Comparison of ENCODE assay signal across 13 cellular contexts in the genomic region with DNA sequence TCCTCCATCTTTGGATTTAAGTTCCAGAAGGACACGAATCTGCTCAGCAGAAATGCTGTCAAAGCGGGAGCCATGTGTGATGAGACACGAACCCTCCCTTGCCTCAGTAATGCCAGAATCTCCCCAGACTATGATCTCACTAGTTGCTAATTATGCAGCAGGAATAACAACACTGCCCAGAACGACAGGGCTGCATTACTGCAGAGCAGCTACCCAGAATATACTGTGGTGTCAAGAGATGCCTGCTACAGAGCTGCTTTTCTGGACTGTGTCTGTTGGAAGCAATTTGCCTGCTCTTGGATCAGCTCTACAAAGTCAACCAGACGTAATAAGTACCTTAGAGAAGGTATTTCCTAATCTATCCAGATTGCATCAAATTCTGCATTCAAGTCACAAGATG. TPM values are rescaled to one million over a fixed set of nuclear protein-coding genes. Genes with fewer than 3 reads are reported as not detected.
A peak's percentile ranks its signal among the peaks of the same experiment; 100 is the strongest.
DNase-seq lines count a peak whose midpoint lies in the region; ATAC-seq and TF ChIP-seq lines count a peak whose summit lies in the region.
"Had no signal": no experiment of that assay in that cellular context is flagged by ENCODE, and none has a peak within 500 bp of the region (broad histone marks: within the 10 kb centered on the region; RNA-seq: fewer than 3 reads in every experiment).

No MANE protein-coding gene starts in this region.

- intact Hi-C loops in right cardiac atrium (cut with DNase I) (no loop called here), body of pancreas (cut with DNase I) (no loop called here)

- DNase-seq in GM03348 (ENCODE audit: low spot score) (peak; percentile 50), right cardiac atrium (no peak), trophoblast cell (peak in 1 of 2 donors; percentile 56), HEK293T (ENCODE audit: extremely low spot score) (no peak), body of pancreas (no peak), activated gamma-delta T cell (lab: John Stamatoyannopoulos, UW) (no peak)
- DNase-seq: activated CD4-positive, alpha-beta T cell treated with anti-CD3 and anti-CD28 coated beads for 1 hour; NCI-H146; NCI-H774 had no signal

- H3K18ac ChIP-seq in trophoblast cell (ENCODE audit: low read length) = no peak overlapping the region

- H3K9me3 ChIP-seq in right cardiac atrium (ENCODE audit: control insufficient read depth, low read length) (no peaks in the 10 kb centered on the region), trophoblast cell (ENCODE audit: insufficient read depth, low read depth, low read length) (no peaks in the 10 kb centered on the region), body of pancreas (no peaks in the 10 kb centered on the region)
- H3K9me3 ChIP-seq: SJSA1 had no signal

- H3K4ac ChIP-seq in trophoblast cell (ENCODE audit: low read depth, low read length) = no peak overlapping the region

- H3K27me3 ChIP-seq in right cardiac atrium (ENCODE audit: control insufficient read depth, insufficient read depth) (no peaks in the 10 kb centered on the region), trophoblast cell (ENCODE audit: insufficient read depth, low read length) (no peaks in the 10 kb centered on the region), body of pancreas (no peaks in the 10 kb centered on the region)
- H3K27me3 ChIP-seq: SJSA1 had no signal

- no peak overlapping the region for H3K23ac ChIP-seq in trophoblast cell (ENCODE audit: low read length)

- CTCF ChIA-PET in HEK293T (lab: Yijun Ruan, JAX) = no interaction called here

- H3K36me3 Mint-ChIP-seq in brain = peaks cover 50% of the 10 kb centered on the region

- peak overlapping the region; percentile 10 to 76 (median 64) for H3K27ac Mint-ChIP-seq in brain
- H3K27ac Mint-ChIP-seq: CD14-positive monocyte had no signal

- H4K12ac ChIP-seq in trophoblast cell (ENCODE audit: low read depth, low read length) = no peak overlapping the region

- peaks cover 78% of the 10 kb centered on the region for H3K4me1 Mint-ChIP-seq in brain

- H3K27me3 Mint-ChIP-seq in brain = peaks cover 9% of the 10 kb centered on the region

- H2BK12ac ChIP-seq in trophoblast cell (ENCODE audit: low read length) = no peak overlapping the region

- H4K8ac ChIP-seq in trophoblast cell (ENCODE audit: low read depth, low read length) = no peak overlapping the region

- H2BK5ac ChIP-seq in trophoblast cell (ENCODE audit: low read depth, low read length, poor library complexity) = no peak overlapping the region

- H3K4me3 ChIP-seq in right cardiac atrium (ENCODE audit: low read length) (no peak overlapping the region), trophoblast cell (ENCODE audit: low read depth, low read length) (no peak overlapping the region), body of pancreas (no peak overlapping the region)
- H3K4me3 ChIP-seq: SJSA1 had no signal

- no peak overlapping the region for H2BK120ac ChIP-seq in trophoblast cell (ENCODE audit: insufficient read depth, low read length, poor library complexity)

- H3K27ac ChIP-seq in right cardiac atrium (ENCODE audit: low read length) (no peak overlapping the region), trophoblast cell (ENCODE audit: low read depth, low read length) (peak overlapping the region; percentile 23), body of pancreas (no peak overlapping the region)
- H3K27ac ChIP-seq: SJSA1 had no signal

- no peak for TF ChIP-seq POLR2A in body of pancreas (IDR thresholded peaks at IDR 0.05)

- no peak overlapping the region for H3K9ac ChIP-seq in trophoblast cell (ENCODE audit: low read length)

- no peak overlapping the region for H3K4me2 ChIP-seq in trophoblast cell (ENCODE audit: low read length)

- no peak overlapping the region for H2AK5ac ChIP-seq in trophoblast cell (ENCODE audit: low read length)

- H3K4me3 Mint-ChIP-seq in brain = peak overlapping the region; percentile 17 to 65 (median 47)
- H3K4me3 Mint-ChIP-seq: CD14-positive monocyte had no signal

- peaks cover 5% of the 10 kb centered on the region for H3K79me1 ChIP-seq in trophoblast cell (ENCODE audit: low read length)

- WGBS in right cardiac atrium = 29% methylated on average over 5 of the region's 5 CpGs
- no CpG with 5 or more reads among the region's 5 CpGs for WGBS in trophoblast cell (ENCODE audit: extremely low coverage, insufficient coverage, insufficient read length)
- 67 to 71% methylated on average over 5 of the region's 5 CpGs for WGBS in body of pancreas, 2 donors

- H3K36me3 ChIP-seq in trophoblast cell (ENCODE audit: control insufficient read depth in 1 of 2, insufficient read depth in 2 of 2, low read length in 2 of 2) (peaks cover 14 to 24% of the 10 kb centered on the region in 2 experiments), body of pancreas (replicated peaks in 1 of 2; ENCODE audit: insufficient read depth in 1 of 2, low read depth in 2 of 2) (peaks cover 0 to 1% of the 10 kb centered on the region in 2 donors)

- H3K14ac ChIP-seq in trophoblast cell (ENCODE audit: low read length) = no peak overlapping the region

- H4K91ac ChIP-seq in trophoblast cell (ENCODE audit: low read depth, low read length) = no peak overlapping the region

- no peak for TF ChIP-seq CTCF in brain (conservative IDR thresholded peaks at IDR 0.05)
- no peak for TF ChIP-seq CTCF in body of pancreas (IDR thresholded peaks at IDR 0.05)

- H3K9me3 Mint-ChIP-seq in brain = no peaks in the 10 kb centered on the region

- POLR2A ChIA-PET in HEK293T (lab: Yijun Ruan, JAX) = no interaction called here

- no peak overlapping the region for H2AFZ ChIP-seq in trophoblast cell (ENCODE audit: insufficient read depth, low read length, poor library complexity)

- H3K79me2 ChIP-seq in trophoblast cell (ENCODE audit: control insufficient read depth, insufficient read depth, low read length, poor library complexity) = peaks cover 10% of the 10 kb centered on the region

- H3K4me1 ChIP-seq in right cardiac atrium (ENCODE audit: control insufficient read depth, insufficient read depth, low read length) (peaks cover 10% of the 10 kb centered on the region), trophoblast cell (ENCODE audit: control insufficient read depth in 1 of 2, insufficient read depth in 2 of 2, low read length in 2 of 2) (peaks cover 11 to 12% of the 10 kb centered on the region in 2 experiments), body of pancreas (peaks cover 8% of the 10 kb centered on the region)

- peak; percentile 73 to 77 for ATAC-seq in right cardiac atrium
- ATAC-seq in HG02623 (IDR thresholded peaks at IDR 0.05; ENCODE audit: unreplicated experiment) = no peak
- ATAC-seq in body of pancreas = no peak

TF ChIP-seq in HEK293T, 16 proteins besides CTCF, POLR2A, EP300 and RAD21:
- TF ChIP-seq ELF4 (IDR thresholded peaks at IDR 0.05) (no peak), ZNF384 (IDR thresholded peaks at IDR 0.05) (no peak), CTBP1 (IDR thresholded peaks at IDR 0.05; ENCODE audit: borderline replicate concordance) (no peak), ARNT (IDR thresholded peaks at IDR 0.05) (no peak), BHLHE40 (IDR thresholded peaks at IDR 0.05; ENCODE audit: borderline replicate concordance) (no peak), L3MBTL2 (conservative IDR thresholded peaks at IDR 0.05) (no peak), FOXM1 (IDR thresholded peaks at IDR 0.05; ENCODE audit: borderline replicate concordance) (no peak), FOXA1 (IDR thresholded peaks at IDR 0.05) (no peak), SUZ12 (IDR thresholded peaks at IDR 0.05) (no peak), TARDBP (IDR thresholded peaks at IDR 0.05) (no peak), LEF1 (IDR thresholded peaks at IDR 0.05; ENCODE audit: borderline replicate concordance) (no peak), FOXK2 (IDR thresholded peaks at IDR 0.05) (no peak), SP1 (IDR thresholded peaks at IDR 0.05) (no peak), NFRKB (IDR thresholded peaks at IDR 0.05) (no peak), HDGF (IDR thresholded peaks at IDR 0.05; ENCODE audit: borderline replicate concordance) (no peak)
- TF ChIP-seq, protein P1, sequence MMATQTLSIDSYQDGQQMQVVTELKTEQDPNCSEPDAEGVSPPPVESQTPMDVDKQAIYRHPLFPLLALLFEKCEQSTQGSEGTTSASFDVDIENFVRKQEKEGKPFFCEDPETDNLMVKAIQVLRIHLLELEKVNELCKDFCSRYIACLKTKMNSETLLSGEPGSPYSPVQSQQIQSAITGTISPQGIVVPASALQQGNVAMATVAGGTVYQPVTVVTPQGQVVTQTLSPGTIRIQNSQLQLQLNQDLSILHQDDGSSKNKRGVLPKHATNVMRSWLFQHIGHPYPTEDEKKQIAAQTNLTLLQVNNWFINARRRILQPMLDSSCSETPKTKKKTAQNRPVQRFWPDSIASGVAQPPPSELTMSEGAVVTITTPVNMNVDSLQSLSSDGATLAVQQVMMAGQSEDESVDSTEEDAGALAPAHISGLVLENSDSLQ (IDR thresholded peaks at IDR 0.05) = no peak
TF ChIP-seq in HEK293T: peak in this region for 0.

RNA-seq across cellular contexts. Expression of a gene that starts 5.5 kb away (rescaled TPM):
- polyA plus RNA-seq in brain (ENCODE audit: insufficient read depth, low read depth, low replicate concordance) (25.4 TPM), right cardiac atrium (13.2 TPM)
- total RNA-seq in right cardiac atrium (10 to 100 TPM; 18.5 to 24.9 (median 20.9) TPM), body of pancreas (10 to 100 TPM; 20.8 to 25.4 TPM)
- 24.1 and 24.9 TPM in 2 replicates for polyA plus RNA-seq in trophoblast cell (2013)

RNA-seq across cellular contexts. Expression of a gene that starts 29.8 kb away (rescaled TPM):
- polyA plus RNA-seq in brain (ENCODE audit: insufficient read depth, low read depth, low replicate concordance) (64.6 TPM), right cardiac atrium (28.2 TPM)
- total RNA-seq in right cardiac atrium (10 to 100 TPM; 29.8 to 33.9 (median 32.0) TPM), body of pancreas (10 to 100 TPM; 57.4 to 71.6 TPM)
- 21.3 TPM in 2 replicates for polyA plus RNA-seq in trophoblast cell (2013)

RNA-seq across cellular contexts. Expression of a gene that starts 51.7 kb away (rescaled TPM):
- polyA plus RNA-seq in brain (ENCODE audit: insufficient read depth, low read depth, low replicate concordance) (18.2 TPM), right cardiac atrium (19.0 TPM)
- total RNA-seq in right cardiac atrium (10 to 100 TPM; 42.6 to 52.4 (median 50.0) TPM), body of pancreas (10 to 100 TPM; 53.2 to 55.0 TPM)
- 33.1 and 33.8 TPM in 2 replicates for polyA plus RNA-seq in trophoblast cell (2013)

Comparison
In these comparisons a context has a peak if more than half of its experiments do, and no peak if none do; other contexts are left out.
1. ATAC-seq: peak in right cardiac atrium (2 of 2); none in HG02623 (single experiment) and body of pancreas (single experiment).